8 cellular contexts compared by ENCODE assay signal in the genomic region with DNA sequence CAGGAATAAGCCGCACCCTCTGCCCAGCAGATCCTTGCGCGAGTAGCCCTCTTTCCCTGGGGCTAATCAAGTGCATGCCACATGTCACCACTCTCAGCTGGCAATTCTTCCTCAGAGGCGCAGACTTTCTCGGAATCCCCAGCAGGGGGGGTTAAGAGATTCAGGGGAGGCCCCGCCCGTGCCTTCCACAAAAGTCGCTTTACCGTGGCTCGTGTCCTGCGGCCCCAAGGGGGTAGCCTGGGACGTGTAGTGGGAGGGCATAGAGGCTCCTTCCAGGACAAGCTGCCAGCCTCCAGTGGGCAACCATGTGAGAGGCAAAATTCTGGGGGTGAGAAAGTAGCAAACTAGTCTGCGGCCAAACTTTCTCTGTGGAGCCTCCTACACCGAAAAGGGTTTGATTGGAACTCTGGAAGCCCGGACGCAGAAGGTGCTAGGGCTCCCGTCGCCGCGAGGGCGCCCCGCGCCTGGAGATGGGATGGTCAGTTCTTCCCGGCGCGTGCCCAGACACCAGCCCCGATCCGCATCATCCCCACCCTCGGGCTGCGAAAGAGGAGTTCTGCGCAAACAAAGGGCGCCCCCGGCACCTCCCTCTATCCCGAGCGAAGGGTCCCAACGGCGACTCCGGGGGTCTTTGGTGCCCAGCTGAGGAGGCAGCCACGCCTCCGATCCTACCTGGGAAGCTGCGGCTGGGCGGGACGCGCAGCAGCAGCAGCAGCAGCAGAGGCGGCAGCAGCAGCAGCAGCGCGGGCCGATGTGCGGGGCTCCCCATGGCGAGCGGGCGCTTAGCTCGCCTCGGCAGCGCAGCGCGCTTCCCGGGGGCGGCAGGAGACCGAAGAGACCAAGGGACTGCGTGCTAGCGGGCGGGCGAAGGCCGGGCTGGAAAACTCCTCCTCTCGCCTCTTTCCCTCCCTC. TPM values are rescaled to one million over a fixed set of nuclear protein-coding genes. Genes with fewer than 3 reads are reported as not detected.
DNase-seq lines count a peak whose midpoint lies in the region; ATAC-seq and TF ChIP-seq lines count a peak whose summit lies in the region.

A gene with protein sequence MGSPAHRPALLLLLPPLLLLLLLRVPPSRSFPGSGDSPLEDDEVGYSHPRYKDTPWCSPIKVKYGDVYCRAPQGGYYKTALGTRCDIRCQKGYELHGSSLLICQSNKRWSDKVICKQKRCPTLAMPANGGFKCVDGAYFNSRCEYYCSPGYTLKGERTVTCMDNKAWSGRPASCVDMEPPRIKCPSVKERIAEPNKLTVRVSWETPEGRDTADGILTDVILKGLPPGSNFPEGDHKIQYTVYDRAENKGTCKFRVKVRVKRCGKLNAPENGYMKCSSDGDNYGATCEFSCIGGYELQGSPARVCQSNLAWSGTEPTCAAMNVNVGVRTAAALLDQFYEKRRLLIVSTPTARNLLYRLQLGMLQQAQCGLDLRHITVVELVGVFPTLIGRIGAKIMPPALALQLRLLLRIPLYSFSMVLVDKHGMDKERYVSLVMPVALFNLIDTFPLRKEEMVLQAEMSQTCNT (minus strand): TSS at position 848 of the 912 bp plus-strand sequence. CDS start 79 bp downstream, at position 769.

- ATAC-seq in HG02884 (IDR thresholded peaks at IDR 0.05; ENCODE audit: unreplicated experiment): peak; percentile 57
- ATAC-seq in lung (ENCODE audit: insufficient read depth, low FRiP score): peak; percentile 31

- peak within 1 kb of the TSS; percentile 85 for H3K9ac ChIP-seq in ES-I3 (ENCODE audit: low read depth, low read length)

- peak within 1 kb of the TSS in 1 of 2 donors; percentile 81 for H3K27ac ChIP-seq in lung (ENCODE audit: low read depth in 1 of 2, low read length in 1 of 2)
- peak within 1 kb of the TSS in 1 of 4 donors; percentile 76 for H3K27ac ChIP-seq in tibial nerve

- H3K9me3 ChIP-seq in ES-I3 (ENCODE audit: control insufficient read depth, insufficient read depth, low read length): no peaks in the 10 kb centered on the region
- peaks cover 0 to 9% of the 10 kb centered on the region in 2 donors for H3K9me3 ChIP-seq in lung (ENCODE audit: control insufficient read depth in 2 of 2, insufficient read depth in 1 of 2, low read length in 1 of 2)
- H3K9me3 ChIP-seq in tibial nerve: no peaks in the 10 kb centered on the region

- TF ChIP-seq CTCF in lung (IDR thresholded peaks at IDR 0.05; ENCODE audit: control extremely low read depth, extremely low read depth) (no peak), tibial nerve (IDR thresholded peaks at IDR 0.05) (peak in 2 of 5 experiments; percentile 9 to 33)

- 1 to 32% methylated on average over 44 to 66 of the region's 66 CpGs for WGBS in lung, 2 donors
- 0 to 41% methylated on average over 45 to 66 of the region's 66 CpGs for WGBS in tibial nerve, 2 donors

- TF ChIP-seq POLR2A in tibial nerve (IDR thresholded peaks at IDR 0.05): no peak

- H3K4me1 ChIP-seq in ES-I3 (ENCODE audit: insufficient read depth, low read length) (peaks cover 4% of the 10 kb centered on the region; the same call in 1 of the 2 replicates), lung (ENCODE audit: control insufficient read depth in 2 of 2, insufficient read depth in 2 of 2, low read length in 2 of 2) (peaks cover 0 to 5% of the 10 kb centered on the region in 2 donors), tibial nerve (no peaks in the 10 kb centered on the region)

- H3K36me3 ChIP-seq in ES-I3 (ENCODE audit: insufficient read depth, low read length) (no peaks in the 10 kb centered on the region), lung (ENCODE audit: control insufficient read depth in 2 of 2, insufficient read depth in 2 of 2, low read length in 2 of 2) (no peaks in the 10 kb centered on the region), tibial nerve (no peaks in the 10 kb centered on the region)

- H3K4me3 ChIP-seq in lung: peak within 1 kb of the TSS; percentile 37
- peak within 1 kb of the TSS; percentile 32 to 73 (median 53) for H3K4me3 ChIP-seq in tibial nerve

- H3K27me3 ChIP-seq in lung (ENCODE audit: control insufficient read depth, insufficient read depth) (peaks cover 5% of the 10 kb centered on the region), tibial nerve (peaks cover 0 to 7% of the 10 kb centered on the region in 2 donors)

- DNase-seq in RPMI7951 (ENCODE audit: low read depth) (peak; percentile 91), dermis blood vessel endothelial cell (peak; percentile 67), lung (ENCODE audit: low spot score) (no peak), tibial nerve (ENCODE audit: low spot score in 2 of 2) (peak in 1 of 2 donors; percentile 20), activated gamma-delta T cell (lab: John Stamatoyannopoulos, UW) (no peak), T-helper 9 cell (no peak)

- TF ChIP-seq EP300 in tibial nerve (IDR thresholded peaks at IDR 0.05): peak in 1 of 2 donors; percentile 44

RNA-seq across cellular contexts. Expression of the gene that starts here (rescaled TPM):
- total RNA-seq in RPMI7951 (2014; rRNA removed; shearing (Covaris generic)): 357 and 381 TPM in 2 replicates
- 104 and 123 TPM in 2 replicates for total RNA-seq in dermis blood vessel endothelial cell
- total RNA-seq in lung: 10 to 100 TPM; 44.9 to 47.6 TPM
- 10 to 100 TPM; 43.4 to 71.0 TPM for polyA plus RNA-seq in lung
- total RNA-seq in tibial nerve: 100 to 1,000 TPM in 3 of 4 donors, 10 to 100 TPM in 1; 64.0 to 165 (median 135) TPM

Comparison
In these comparisons a context has a peak if more than half of its experiments do, and no peak if none do; other contexts are left out.
1. DNase-seq: peak in RPMI7951 (single experiment) and dermis blood vessel endothelial cell (single experiment); none in lung (single experiment), activated gamma-delta T cell (single experiment) and T-helper 9 cell (single experiment).